Comparison of ENCODE assay signal across 26 cellular contexts in genomic region chr18:44747157-44747556, GRCh38.
"Had no signal": no experiment of that assay in that cellular context is flagged by ENCODE, and none has a peak within 500 bp of the region (broad histone marks: within the 10 kb centered on the region; RNA-seq: fewer than 3 reads in every experiment).

No MANE protein-coding gene starts in this region.

- H3K27me3 ChIP-seq: ascending aorta, ovary, stomach had no signal

- H3K4me1 ChIP-seq: prostate gland had no signal

- H3K9me3 ChIP-seq: adrenal gland, ascending aorta, left lung, neutrophil, ovary, prostate gland, stomach had no signal

- H3K4me3 ChIP-seq: adrenal gland, ascending aorta, left lung, lung, ovary, prostate gland, skin epidermis, stomach had no signal

- DNase-seq: activated CD4-positive, alpha-beta T cell treated with anti-CD3 and anti-CD28 coated beads for 1 hour; activated CD4-positive, alpha-beta T cell treated with anti-CD3 and anti-CD28 coated beads, Interleukin-2, amount 50 U/mL, for 4 hours; activated CD8-positive, alpha-beta memory T cell treated with anti-CD3 and anti-CD28 coated beads for 24 hours; activated CD8-positive, alpha-beta memory T cell treated with anti-CD3 and anti-CD28 coated beads, Interleukin-2, amount 50 U/mL, for 4 hours; activated T-cell treated with anti-CD3 and anti-CD28 coated beads, Interleukin-2, amount 50 U/mL, for 24 hours; adrenal gland; central memory CD4-positive, alpha-beta T cell; dermis blood vessel endothelial cell; effector memory CD4-positive, alpha-beta T cell; hippocampal formation; kidney glomerular epithelial cell; left lung; ovary; right cardiac atrium; stimulated activated CD4-positive, alpha-beta T cell treated with anti-CD3 and anti-CD28 coated beads, Interleukin-1b, Interleukin-23, amount 100 ng/mL, for 48 hours; stomach; T-cell; WERI-Rb-1 had no signal

- FAIRE-seq: frontal cortex had no signal

- H3K36me3 ChIP-seq: adrenal gland, ascending aorta, left lung, neutrophil, ovary, prostate gland, stomach, WERI-Rb-1 had no signal

- ATAC-seq: activated T-helper 17 cell treated with anti-CD3 and anti-CD28 coated beads, Interleukin-2, amount 50 U/mL, for 72 hours; left lung; natural killer cell treated with Interleukin-12 subunit alpha and Interleukin-12 subunit beta and Interleukin-15 and Interleukin-18, amount 100 ng/mL, for 72 hours; right cardiac atrium; T-cell had no signal

- H3K27ac ChIP-seq: adrenal gland, left lung, neutrophil, ovary, prostate gland, skin epidermis, WERI-Rb-1 had no signal
